In the genomic region with DNA sequence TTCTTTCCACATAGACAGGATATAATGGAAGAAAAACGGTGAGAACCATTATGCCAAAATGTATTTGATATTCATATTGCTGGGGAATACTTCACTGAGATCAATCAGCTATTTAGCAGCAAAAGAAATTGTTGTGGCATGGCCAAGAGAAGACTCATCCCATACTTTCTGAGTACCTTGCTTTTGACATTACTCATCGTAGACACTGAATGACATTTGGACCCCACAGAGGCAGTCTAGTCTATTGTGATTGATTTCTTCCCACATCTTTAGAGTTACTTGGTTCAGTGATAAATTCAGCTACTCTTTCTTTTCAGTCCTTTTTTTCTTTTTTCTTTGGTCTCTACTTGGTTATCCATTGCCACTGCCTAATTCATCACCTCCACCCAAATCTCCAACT, we compare ENCODE assay signal across 1 cellular context.
TF ChIP-seq lines count a peak whose summit lies in the region.

No MANE protein-coding gene starts in this region.

TF ChIP-seq in HepG2, 621 proteins besides CTCF, POLR2A, EP300 and RAD21 (continued from another document):
- TF ChIP-seq, protein P1, sequence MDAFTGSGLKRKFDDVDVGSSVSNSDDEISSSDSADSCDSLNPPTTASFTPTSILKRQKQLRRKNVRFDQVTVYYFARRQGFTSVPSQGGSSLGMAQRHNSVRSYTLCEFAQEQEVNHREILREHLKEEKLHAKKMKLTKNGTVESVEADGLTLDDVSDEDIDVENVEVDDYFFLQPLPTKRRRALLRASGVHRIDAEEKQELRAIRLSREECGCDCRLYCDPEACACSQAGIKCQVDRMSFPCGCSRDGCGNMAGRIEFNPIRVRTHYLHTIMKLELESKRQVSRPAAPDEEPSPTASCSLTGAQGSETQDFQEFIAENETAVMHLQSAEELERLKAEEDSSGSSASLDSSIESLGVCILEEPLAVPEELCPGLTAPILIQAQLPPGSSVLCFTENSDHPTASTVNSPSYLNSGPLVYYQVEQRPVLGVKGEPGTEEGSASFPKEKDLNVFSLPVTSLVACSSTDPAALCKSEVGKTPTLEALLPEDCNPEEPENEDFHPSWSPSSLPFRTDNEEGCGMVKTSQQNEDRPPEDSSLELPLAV (CRISPR knock-in tag; conservative IDR thresholded peaks at IDR 0.05; ENCODE audit: low read depth), result no peak
- 0 out of 2 replicates have a peak, but pooled peaks have one; percentile 16 for TF ChIP-seq RBFOX2 (IDR thresholded peaks at IDR 0.05; ENCODE audit: low read depth, low read length)
- TF ChIP-seq, protein P2, sequence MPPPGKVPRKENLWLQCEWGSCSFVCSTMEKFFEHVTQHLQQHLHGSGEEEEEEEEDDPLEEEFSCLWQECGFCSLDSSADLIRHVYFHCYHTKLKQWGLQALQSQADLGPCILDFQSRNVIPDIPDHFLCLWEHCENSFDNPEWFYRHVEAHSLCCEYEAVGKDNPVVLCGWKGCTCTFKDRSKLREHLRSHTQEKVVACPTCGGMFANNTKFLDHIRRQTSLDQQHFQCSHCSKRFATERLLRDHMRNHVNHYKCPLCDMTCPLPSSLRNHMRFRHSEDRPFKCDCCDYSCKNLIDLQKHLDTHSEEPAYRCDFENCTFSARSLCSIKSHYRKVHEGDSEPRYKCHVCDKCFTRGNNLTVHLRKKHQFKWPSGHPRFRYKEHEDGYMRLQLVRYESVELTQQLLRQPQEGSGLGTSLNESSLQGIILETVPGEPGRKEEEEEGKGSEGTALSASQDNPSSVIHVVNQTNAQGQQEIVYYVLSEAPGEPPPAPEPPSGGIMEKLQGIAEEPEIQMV (CRISPR knock-in tag; IDR thresholded peaks at IDR 0.05; ENCODE audit: low read depth), result no peak
